9 cellular contexts compared by ENCODE assay signal in genomic region chr11:82631722-82632630, GRCh38.
DNase-seq lines count a peak whose midpoint lies in the region; ATAC-seq lines count a peak whose summit lies in the region.
"Had no signal": no experiment of that assay in that cellular context is flagged by ENCODE, and none has a peak within 500 bp of the region (broad histone marks: within the 10 kb centered on the region; RNA-seq: fewer than 3 reads in every experiment).

No MANE protein-coding gene starts in this region.

- H3K4me1 Mint-ChIP-seq in activated CD4-positive, alpha-beta T cell treated with anti-CD3 and anti-CD28 coated beads for 36 hours = peaks cover 3% of the 10 kb centered on the region

- H3K36me3 Mint-ChIP-seq in activated CD4-positive, alpha-beta T cell treated with anti-CD3 and anti-CD28 coated beads for 36 hours (ENCODE audit: low read depth) = no peaks in the 10 kb centered on the region

- ATAC-seq in activated CD4-positive, alpha-beta T cell treated with anti-CD3 and anti-CD28 coated beads for 36 hours = peak; percentile 55
- ATAC-seq in HG02763 (IDR thresholded peaks at IDR 0.05; ENCODE audit: unreplicated experiment) (peak; percentile 81), sciatic nerve (no peak)
- peak; percentile 28 for ATAC-seq in stimulated activated naive CD8-positive, alpha-beta T cell treated with anti-CD3 and anti-CD28 coated beads, Interleukin-15, Interleukin-2, amounts not matched to agents 100 U/mL and 50 U/mL, for 24 hours
- ATAC-seq: left lung had no signal

- H3K9me3 Mint-ChIP-seq in activated CD4-positive, alpha-beta T cell treated with anti-CD3 and anti-CD28 coated beads for 36 hours (ENCODE audit: low read depth) = peaks cover 5% of the 10 kb centered on the region

- CTCF ChIA-PET in activated CD4-positive, alpha-beta T cell treated with anti-CD3 and anti-CD28 coated beads for 36 hours (lab: Charles Lee) = no interaction called here

- no peak for DNase-seq in activated CD4-positive, alpha-beta T cell treated with anti-CD3 and anti-CD28 coated beads for 36 hours
- no peak for DNase-seq in activated CD4-positive, alpha-beta T cell treated with anti-CD3 and anti-CD28 coated beads for 1 hour
- peak; percentile 7 for DNase-seq in M059J (ENCODE audit: low read depth)
- no peak for DNase-seq in stimulated activated naive CD8-positive, alpha-beta T cell treated with anti-CD3 and anti-CD28 coated beads, Interleukin-15, Interleukin-2, amounts not matched to agents 100 U/mL and 50 U/mL, for 24 hours
- DNase-seq in SW 1271 (lab: John Stamatoyannopoulos, UW) = no peak
- DNase-seq in stimulated activated CD8-positive, alpha-beta memory T cell treated with anti-CD3 and anti-CD28 coated beads, Interleukin-4, amount 100 ng/mL, for 48 hours = no peak
- DNase-seq in sciatic nerve (ENCODE audit: low spot score) = no peak
- DNase-seq: left lung had no signal

- intact Hi-C loops in activated CD4-positive, alpha-beta T cell treated with anti-CD3 and anti-CD28 coated beads for 36 hours (cut with DNase I, micrococcal nuclease) = no loop called here
- intact Hi-C loops in sciatic nerve (cut with DNase I) = no loop called here

- POLR2A ChIA-PET in activated CD4-positive, alpha-beta T cell treated with anti-CD3 and anti-CD28 coated beads for 36 hours (lab: Charles Lee) = no interaction called here

- H3K27ac Mint-ChIP-seq in activated CD4-positive, alpha-beta T cell treated with anti-CD3 and anti-CD28 coated beads for 36 hours = no peak overlapping the region

- H3K4me3 Mint-ChIP-seq in activated CD4-positive, alpha-beta T cell treated with anti-CD3 and anti-CD28 coated beads for 36 hours = no peak overlapping the region

- peaks cover 5% of the 10 kb centered on the region for H3K27me3 Mint-ChIP-seq in activated CD4-positive, alpha-beta T cell treated with anti-CD3 and anti-CD28 coated beads for 36 hours
